ENCODE assay signal across 18 cellular contexts in genomic region chr11:134538793-134539192, GRCh38.
"Had no signal": no experiment of that assay in that cellular context is flagged by ENCODE, and none has a peak within 500 bp of the region (broad histone marks: within the 10 kb centered on the region; RNA-seq: fewer than 3 reads in every experiment).

No MANE protein-coding gene starts in this region.

- H3K9me3 ChIP-seq: heart right ventricle, mucosa of descending colon, ovary, prostate gland had no signal

- H3K4me3 Mint-ChIP-seq: activated CD4-positive, alpha-beta T cell treated with anti-CD3 and anti-CD28 coated beads, Interleukin-2, amount 10 ng/mL, durations not matched to agents 7 days and 5 days; activated T-helper 1 cell treated with anti-CD3 and anti-CD28 coated beads, Interleukin-12 subunit alpha, Interleukin-12 subunit beta, Interleukin-2, Interleukin-4 antibody, amounts not matched to agents 30 ng/mL and 10 ng/mL and 1 ng/mL, durations not matched to agents 14 hours and 24 hours and 36 hours; T-cell; T-helper 2 cell treated with Interferon-gamma antibody and Interleukin-4, amounts not matched to agents 5 μg/mL and 100 μg/mL, for 36 hours had no signal

- H3K27ac Mint-ChIP-seq: activated CD4-positive, alpha-beta T cell treated with anti-CD3 and anti-CD28 coated beads, Interleukin-2, amount 10 ng/mL, durations not matched to agents 7 days and 5 days; activated T-helper 1 cell treated with anti-CD3 and anti-CD28 coated beads, Interleukin-12 subunit alpha, Interleukin-12 subunit beta, Interleukin-2, Interleukin-4 antibody, amounts not matched to agents 30 ng/mL and 10 ng/mL and 1 ng/mL, durations not matched to agents 14 hours and 24 hours and 36 hours; T-cell; T-helper 2 cell treated with Interferon-gamma antibody and Interleukin-4, amounts not matched to agents 5 μg/mL and 100 μg/mL, for 36 hours had no signal

- DNase-seq: activated CD4-positive, alpha-beta T cell treated with anti-CD3 and anti-CD28 coated beads, Interleukin-2, amount 10 ng/mL, durations not matched to agents 7 days and 5 days; activated CD4-positive, CD25-positive, alpha-beta regulatory T cell treated with anti-CD3 and anti-CD28 coated beads, Interleukin-2, amount 50 U/mL, for 72 hours; activated gamma-delta T cell treated with Interleukin-2 at 50 U/mL for 16 hours; heart right ventricle; left colon; mesenchymal stem cell; mucosa of descending colon; ovary; stimulated activated CD4-positive, alpha-beta T cell treated with anti-CD3 and anti-CD28 coated beads, Interleukin-4, amount 100 ng/mL, for 4 hours; stimulated activated naive CD8-positive, alpha-beta T cell treated with anti-CD3 and anti-CD28 coated beads, Interleukin-15, Interleukin-2, amounts not matched to agents 100 U/mL and 50 U/mL, for 24 hours; T-cell had no signal

- H3K9me3 Mint-ChIP-seq: activated CD4-positive, alpha-beta T cell treated with anti-CD3 and anti-CD28 coated beads, Interleukin-2, amount 10 ng/mL, durations not matched to agents 7 days and 5 days; activated T-helper 1 cell treated with anti-CD3 and anti-CD28 coated beads, Interleukin-12 subunit alpha, Interleukin-12 subunit beta, Interleukin-2, Interleukin-4 antibody, amounts not matched to agents 30 ng/mL and 10 ng/mL and 1 ng/mL, durations not matched to agents 14 hours and 24 hours and 36 hours; T-cell; T-helper 2 cell treated with Interferon-gamma antibody and Interleukin-4, amounts not matched to agents 5 μg/mL and 100 μg/mL, for 36 hours had no signal

- H3K27me3 ChIP-seq: cardiac muscle cell, ovary had no signal

- H3K36me3 ChIP-seq: cardiac muscle cell, heart right ventricle, ovary, prostate gland had no signal

- H3K4me3 ChIP-seq: cardiac muscle cell, heart right ventricle, mucosa of descending colon, ovary, prostate gland had no signal

- H3K4me1 ChIP-seq: heart right ventricle, prostate gland had no signal

- ATAC-seq: heart right ventricle; left colon; mucosa of descending colon; SK-N-SH treated with all-trans-retinoic acid at 6 μM for 48 hours; stimulated activated naive CD8-positive, alpha-beta T cell treated with anti-CD3 and anti-CD28 coated beads, Interleukin-15, Interleukin-2, amounts not matched to agents 100 U/mL and 50 U/mL, for 24 hours; T-cell had no signal

- H3K4me1 Mint-ChIP-seq: activated CD4-positive, alpha-beta T cell treated with anti-CD3 and anti-CD28 coated beads, Interleukin-2, amount 10 ng/mL, durations not matched to agents 7 days and 5 days had no signal

- H3K27ac ChIP-seq: cardiac muscle cell, epithelial cell of prostate, heart right ventricle, ovary, prostate gland, VCaP had no signal

- H3K36me3 Mint-ChIP-seq: T-cell had no signal
